1 cellular context compared by ENCODE assay signal in genomic region chr9:133351526-133351907, GRCh38.
TF ChIP-seq lines count a peak whose summit lies in the region.

No MANE protein-coding gene starts in this region.

TF ChIP-seq in A549, 52 proteins besides CTCF, POLR2A, EP300 and RAD21:
- TF ChIP-seq SMC3 (IDR thresholded peaks at IDR 0.05) = no peak
- 0 out of 2 replicates have a peak, but pooled peaks have one; percentile 2 for TF ChIP-seq MAX (IDR thresholded peaks at IDR 0.05)
TF ChIP-seq in A549: peak in this region for 1.
